8 cellular contexts compared by ENCODE assay signal in the genomic region with DNA sequence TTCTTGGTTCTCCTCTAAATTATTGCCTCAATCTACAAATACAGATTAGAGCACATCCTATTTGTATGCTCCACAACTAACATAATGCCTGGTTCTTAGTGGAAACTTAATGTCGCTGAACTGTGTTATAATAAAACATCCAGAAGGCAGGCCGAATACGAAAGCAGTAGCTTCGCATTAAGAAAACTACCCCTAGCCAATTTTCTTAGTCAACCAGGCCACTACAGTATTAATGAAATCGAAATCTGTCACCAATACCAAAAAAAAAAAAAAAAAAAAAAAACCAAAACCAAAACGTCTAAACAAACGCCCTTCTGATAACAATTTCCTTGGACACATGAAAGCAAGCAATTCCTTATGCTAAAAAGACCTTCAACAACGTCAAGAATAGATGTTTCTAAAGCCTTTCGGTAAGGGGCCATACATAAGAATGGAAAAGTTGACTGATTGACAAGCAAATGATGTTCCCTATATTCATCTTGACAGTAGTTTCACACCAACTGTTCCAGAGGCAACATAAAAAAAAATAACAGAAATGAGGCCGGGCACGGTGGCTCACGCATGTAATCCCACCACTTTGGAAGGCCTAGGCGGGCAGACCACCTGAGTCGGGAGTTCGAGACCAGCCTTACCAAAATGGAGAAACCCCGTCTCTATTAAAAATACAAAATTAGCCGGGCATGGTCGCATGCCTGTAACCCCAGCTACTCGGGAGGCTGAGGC. TPM values are rescaled to one million over a fixed set of nuclear protein-coding genes. Genes with fewer than 3 reads are reported as not detected.
DNase-seq lines count a peak whose midpoint lies in the region; ATAC-seq and TF ChIP-seq lines count a peak whose summit lies in the region.

No MANE protein-coding gene starts in this region.

- peak overlapping the region; percentile 82 for H3K9ac ChIP-seq in SU-DHL-6 (ENCODE audit: low read length)

- H3F3A ChIP-seq in SU-DHL-6 (ENCODE audit: insufficient read depth), result peaks cover 11% of the 10 kb centered on the region; the same call in 1 of the 2 replicates

- H3K9me2 ChIP-seq in SU-DHL-6 (replicated peaks; ENCODE audit: insufficient read depth, low read length), result no peaks in the 10 kb centered on the region

- H3K27ac ChIP-seq in SU-DHL-6 (ENCODE audit: low read depth, low read length), result peak overlapping the region; percentile 77; the same call in 1 of the 2 replicates
- H3K27ac ChIP-seq in ovary, result peak overlapping the region; percentile 98 to 99

- H2AFZ ChIP-seq in SU-DHL-6 (ENCODE audit: low read depth, low read length, severe bottlenecking), result no peak overlapping the region

- H3K79me2 ChIP-seq in SU-DHL-6 (ENCODE audit: insufficient read depth, low read length), result peaks cover 61% of the 10 kb centered on the region

- TF ChIP-seq POLR2A in ovary (IDR thresholded peaks at IDR 0.05), result no peak

- DNase-seq in H7 (no peak), epithelial cell of proximal tubule (ENCODE audit: low read depth) (no peak), ovary (peak in 4 of 5 donors; percentile 19 to 51 (median 36)), NCI-H1092 treated with DMSO at 0.1 percent for 48 hours (lab: John Stamatoyannopoulos, UW) (no peak), HPDE6-E6E7 (ENCODE audit: extremely low spot score) (no peak), NCI-H524 treated with DMSO at 0.1 percent for 48 hours (lab: John Stamatoyannopoulos, UW) (no peak)

- ATAC-seq in HG03135 (IDR thresholded peaks at IDR 0.05; ENCODE audit: unreplicated experiment), result no peak

- no peaks in the 10 kb centered on the region for H4K20me1 ChIP-seq in SU-DHL-6 (ENCODE audit: low read depth, low read length)

- H3K9me3 ChIP-seq in SU-DHL-6 (ENCODE audit: insufficient read depth, low read length) (no peaks in the 10 kb centered on the region), ovary (no peaks in the 10 kb centered on the region)

- no peaks in the 10 kb centered on the region for H3K36me3 ChIP-seq in H7 (replicated peaks; ENCODE audit: control insufficient read depth, insufficient read depth, low read length)
- no peaks in the 10 kb centered on the region for H3K36me3 ChIP-seq in SU-DHL-6 (ENCODE audit: low read length)
- H3K36me3 ChIP-seq in ovary, result no peaks in the 10 kb centered on the region

- peaks cover 11% of the 10 kb centered on the region for H3K4me1 ChIP-seq in ovary (ENCODE audit: insufficient read depth)

- no peaks in the 10 kb centered on the region for H3K27me3 ChIP-seq in H7 (ENCODE audit: control insufficient read depth, insufficient read depth, low read length)
- no peaks in the 10 kb centered on the region for H3K27me3 ChIP-seq in SU-DHL-6 (ENCODE audit: low read length)
- H3K27me3 ChIP-seq in ovary, result no peaks in the 10 kb centered on the region

- 3 to 6% (median 5%) methylated on average over 19 of the region's 19 CpGs for WGBS in ovary, 3 donors

- no peak for TF ChIP-seq EP300 in ovary (IDR thresholded peaks at IDR 0.05)

- peak overlapping the region; percentile 96 for H3K4me3 ChIP-seq in H7 (ENCODE audit: insufficient read depth, low read depth, low read length)
- peak overlapping the region; percentile 63 for H3K4me3 ChIP-seq in SU-DHL-6 (ENCODE audit: insufficient read depth, low read length, poor library complexity, severe bottlenecking)
- peak overlapping the region; percentile 92 for H3K4me3 ChIP-seq in epithelial cell of proximal tubule (ENCODE audit: low read depth, low read length)
- H3K4me3 ChIP-seq in ovary, result peak overlapping the region; percentile 100

- TF ChIP-seq CTCF in SU-DHL-6 (IDR thresholded peaks at IDR 0.05; ENCODE audit: insufficient read depth, low read length, poor library complexity, severe bottlenecking) (no peak), epithelial cell of proximal tubule (conservative IDR thresholded peaks at IDR 0.05; ENCODE audit: low read depth, low read length) (no peak), ovary (IDR thresholded peaks at IDR 0.05) (no peak)

- H3K4me2 ChIP-seq in SU-DHL-6 (ENCODE audit: low read depth, low read length, poor library complexity, severe bottlenecking), result peak overlapping the region; percentile 87

- intact Hi-C loops in ovary (cut with DNase I), result loop anchor here in 1 of 4 donors (2.0 to 5.0 kb wide), 2 partner anchors 66 to 95 kb away; partner anchors contain the start of genes ARF4 and SLMAP

RNA-seq across cellular contexts. Expression of gene DENND6A, which starts 1.3 kb away (rescaled TPM):
- 12.0 and 15.9 TPM in 2 replicates for total RNA-seq in H7 (2014; rRNA removed; shearing (Covaris generic))
- 11.4 and 26.9 TPM in 2 replicates for total RNA-seq in epithelial cell of proximal tubule
- 10 to 100 TPM; 17.8 to 52.4 (median 39.9) TPM for total RNA-seq in ovary
- polyA plus RNA-seq in ovary, result 10 to 100 TPM; 15.5 to 21.3 TPM

Comparison
In these comparisons a context has a peak if more than half of its experiments do, and no peak if none do; other contexts are left out.
1. DNase-seq: peak in ovary (4 of 5); none in H7 (single experiment), epithelial cell of proximal tubule (single experiment), NCI-H1092 treated with DMSO at 0.1 percent for 48 hours (single experiment), HPDE6-E6E7 (single experiment) and NCI-H524 treated with DMSO at 0.1 percent for 48 hours (single experiment).
2. Peak in every context shown above with its lines, with median percentiles within 50 percentile points of each other: H3K4me3 ChIP-seq.